In genomic region chr5:116495786-116496185, GRCh38 we compare ENCODE assay signal across 15 cellular contexts.
"Had no signal": no experiment of that assay in that cellular context is flagged by ENCODE, and none has a peak within 500 bp of the region (broad histone marks: within the 10 kb centered on the region; RNA-seq: fewer than 3 reads in every experiment).

No MANE protein-coding gene starts in this region.

- H3K27ac ChIP-seq: right atrium auricular region, stomach, thoracic aorta had no signal

- H3K27me3 ChIP-seq: dorsolateral prefrontal cortex, right atrium auricular region, stomach had no signal

- H3K4me3 ChIP-seq: dorsolateral prefrontal cortex, right atrium auricular region, stomach, thoracic aorta had no signal

- H3K36me3 ChIP-seq: right atrium auricular region, thoracic aorta had no signal

- DNase-seq: activated CD4-positive, alpha-beta T cell treated with anti-CD3 and anti-CD28 coated beads for 36 hours; activated CD8-positive, alpha-beta memory T cell treated with anti-CD3 and anti-CD28 coated beads, Interleukin-2, amount 50 U/mL, for 4 hours; activated CD8-positive, alpha-beta T cell treated with anti-CD3 and anti-CD28 coated beads for 36 hours; activated naive CD8-positive, alpha-beta T cell treated with anti-CD3 and anti-CD28 coated beads, Interleukin-2, amount 10 ng/mL, durations not matched to agents 7 days and 5 days; activated T-cell treated with anti-CD3 and anti-CD28 coated beads, Interleukin-2, amount 50 U/mL, for 72 hours; anterior cingulate cortex; dorsolateral prefrontal cortex; hypothalamus; kidney glomerular epithelial cell; naive B cell; small intestine; stomach had no signal

- ATAC-seq: activated CD4-positive, alpha-beta T cell treated with anti-CD3 and anti-CD28 coated beads for 36 hours; activated CD8-positive, alpha-beta T cell treated with anti-CD3 and anti-CD28 coated beads for 36 hours; activated T-cell treated with anti-CD3 and anti-CD28 coated beads, Interleukin-2, amount 50 U/mL, for 72 hours; esophagus mucosa had no signal

- H3K9me3 ChIP-seq: right atrium auricular region, stomach, thoracic aorta had no signal
